31 cellular contexts compared by ENCODE assay signal in the genomic region with DNA sequence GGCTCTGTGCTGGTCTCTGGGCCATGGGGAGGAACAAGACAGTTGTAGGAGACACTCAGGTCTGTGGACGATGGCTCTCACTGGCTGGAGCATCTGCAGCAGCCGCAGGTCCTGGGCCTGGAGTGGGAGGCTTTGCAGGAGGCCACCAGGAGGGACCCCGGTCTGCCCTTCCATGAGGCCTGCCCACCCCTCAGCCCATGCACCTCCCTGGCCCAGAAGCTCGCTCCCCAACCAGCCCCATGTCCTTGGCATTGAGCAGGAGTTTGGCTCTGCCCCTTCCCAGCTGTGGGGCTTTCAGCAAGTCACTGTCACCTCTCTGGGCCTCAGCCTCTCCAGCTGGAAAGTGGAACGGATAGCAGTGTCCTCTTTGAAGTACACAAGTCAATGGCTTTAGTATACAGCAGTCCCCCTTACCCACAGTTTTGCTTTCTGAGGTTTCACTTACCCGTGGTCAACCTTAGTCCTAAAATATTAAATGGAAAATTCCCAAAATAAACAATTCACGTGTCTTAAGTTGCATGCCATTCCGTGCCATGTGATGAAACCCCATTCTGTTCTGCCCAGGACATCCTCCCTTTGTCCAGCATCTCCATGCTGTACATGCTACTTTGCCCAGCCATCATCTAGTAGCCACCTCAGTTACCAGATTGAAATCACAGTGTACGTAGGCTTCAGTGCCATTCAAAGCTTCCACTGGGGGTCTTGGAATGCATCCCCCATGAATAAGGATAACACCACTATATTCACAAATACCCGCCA.
"Had no signal": no experiment of that assay in that cellular context is flagged by ENCODE, and none has a peak within 500 bp of the region (broad histone marks: within the 10 kb centered on the region; RNA-seq: fewer than 3 reads in every experiment).

No MANE protein-coding gene starts in this region.

- H3K27ac ChIP-seq: adrenal gland, ascending aorta, cardiac muscle cell, epithelial cell of prostate, esophagus squamous epithelium, left ventricle myocardium inferior, neutrophil, pancreas, right atrium auricular region, thoracic aorta, vagina, WERI-Rb-1 had no signal

- H3K4me3 ChIP-seq: adrenal gland, ascending aorta, cardiac muscle cell, esophagus squamous epithelium, left ventricle myocardium inferior, pancreas, right atrium auricular region, thoracic aorta, vagina had no signal

- H3K27me3 Mint-ChIP-seq: activated naive CD8-positive, alpha-beta T cell treated with anti-CD3 and anti-CD28 coated beads for 36 hours had no signal

- H3K27me3 ChIP-seq: adrenal gland, ascending aorta, right atrium auricular region, vagina had no signal

- ATAC-seq: activated CD4-positive, CD25-positive, alpha-beta regulatory T cell treated with anti-CD3 and anti-CD28 coated beads, Interleukin-2, amount 50 U/mL, for 24 hours; activated T-helper 17 cell treated with anti-CD3 and anti-CD28 coated beads, Interleukin-2, amount 50 U/mL, for 72 hours; pancreas; stimulated activated naive CD8-positive, alpha-beta T cell treated with anti-CD3 and anti-CD28 coated beads, Interleukin-15, Interleukin-2, amounts not matched to agents 100 U/mL and 50 U/mL, for 24 hours; T-helper 17 cell had no signal

- FAIRE-seq: endometrium, pancreas had no signal

- H3K4me1 ChIP-seq: adrenal gland, ascending aorta, left ventricle myocardium inferior, pancreas, right atrium auricular region, vagina had no signal

- H3K27ac Mint-ChIP-seq: activated naive CD8-positive, alpha-beta T cell treated with anti-CD3 and anti-CD28 coated beads for 36 hours; activated T-helper 17 cell treated with anti-CD3 and anti-CD28 coated beads, Interleukin-2, amount 50 U/mL, for 72 hours; brain; nephron; T-helper 17 cell had no signal

- H3K36me3 Mint-ChIP-seq: activated naive CD8-positive, alpha-beta T cell treated with anti-CD3 and anti-CD28 coated beads for 36 hours; brain had no signal

- H3K9me3 ChIP-seq: adrenal gland, ascending aorta, neutrophil, pancreas, thoracic aorta, vagina had no signal

- H3K36me3 ChIP-seq: adrenal gland, ascending aorta, cardiac muscle cell, esophagus squamous epithelium, left ventricle myocardium inferior, neutrophil, pancreas, right atrium auricular region, thoracic aorta, vagina, WERI-Rb-1 had no signal

- H3K4me1 Mint-ChIP-seq: activated naive CD8-positive, alpha-beta T cell treated with anti-CD3 and anti-CD28 coated beads for 36 hours; activated T-helper 17 cell treated with anti-CD3 and anti-CD28 coated beads, Interleukin-2, amount 50 U/mL, for 72 hours; brain; nephron; T-helper 17 cell had no signal

- DNase-seq: activated CD4-positive, alpha-beta T cell treated with anti-CD3 and anti-CD28 coated beads for 48 hours; activated CD4-positive, alpha-beta T cell treated with anti-CD3 and anti-CD28 coated beads, Interleukin-2, amount 50 U/mL, for 48 hours; activated CD8-positive, alpha-beta memory T cell treated with anti-CD3 and anti-CD28 coated beads for 24 hours; activated naive CD4-positive, alpha-beta T cell; activated naive CD8-positive, alpha-beta T cell treated with anti-CD3 and anti-CD28 coated beads for 36 hours; dermis blood vessel endothelial cell; effector CD8-positive, alpha-beta T cell; esophagus squamous epithelium; foreskin melanocyte; left ventricle myocardium inferior; pancreas; stimulated activated CD4-positive, alpha-beta T cell treated with anti-CD3 and anti-CD28 coated beads, Interleukin-12 subunit alpha, Interleukin-12 subunit beta, amount 100 ng/mL, for 4 hours; stimulated activated CD4-positive, alpha-beta T cell treated with anti-CD3 and anti-CD28 coated beads, Interleukin-4, amount 100 ng/mL, for 1 hour; stimulated activated naive CD8-positive, alpha-beta T cell treated with anti-CD3 and anti-CD28 coated beads, Interleukin-15, Interleukin-2, amounts not matched to agents 100 U/mL and 50 U/mL, for 24 hours; T-helper 17 cell; T1000; trophoblast cell; WERI-Rb-1 had no signal

- H3K4me3 Mint-ChIP-seq: activated naive CD8-positive, alpha-beta T cell treated with anti-CD3 and anti-CD28 coated beads for 36 hours; activated T-helper 17 cell treated with anti-CD3 and anti-CD28 coated beads, Interleukin-2, amount 50 U/mL, for 72 hours; brain; nephron; T-helper 17 cell had no signal
